Comparison of ENCODE assay signal across 8 cellular contexts in the genomic region with DNA sequence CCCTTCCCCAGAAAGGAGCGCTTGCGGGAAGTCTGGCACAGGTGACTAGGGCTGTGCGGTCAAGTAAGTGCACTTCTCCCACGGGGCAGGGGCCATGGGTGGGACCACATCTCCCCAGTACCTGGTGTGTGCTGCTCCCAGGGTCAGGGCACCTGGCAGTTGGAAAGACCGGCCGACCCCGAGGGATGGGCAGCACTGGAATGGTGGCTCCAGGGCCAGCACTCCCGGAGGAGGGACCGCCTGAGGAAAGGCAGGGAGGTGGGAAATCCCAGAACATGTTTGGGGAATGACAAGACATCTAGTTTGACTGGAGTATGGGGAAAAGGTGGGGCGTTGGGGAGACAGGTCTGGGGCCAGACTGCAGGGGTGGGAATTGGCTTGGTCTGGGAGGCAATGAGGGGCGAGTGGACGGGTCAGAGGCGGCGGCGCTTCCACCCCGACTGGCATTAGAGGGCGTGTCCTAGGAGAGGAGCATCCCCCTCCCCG. TPM values are rescaled to one million over a fixed set of nuclear protein-coding genes. Genes with fewer than 3 reads are reported as not detected.
DNase-seq lines count a peak whose midpoint lies in the region; ATAC-seq and TF ChIP-seq lines count a peak whose summit lies in the region.

No MANE protein-coding gene starts in this region.

- H3K27ac ChIP-seq in VCaP: peak overlapping the region; percentile 63; the same call in 1 of the 2 replicates
- peak overlapping the region; percentile 74 for H3K27ac ChIP-seq in left ventricle myocardium inferior (replicated peaks)
- peak overlapping the region in 1 of 4 donors; percentile 47 for H3K27ac ChIP-seq in gastrocnemius medialis

- H3K4me3 ChIP-seq in GM12875 (ENCODE audit: low read depth, low read length) (peak overlapping the region; percentile 68), left ventricle myocardium inferior (peak overlapping the region; percentile 92), gastrocnemius medialis (peak overlapping the region; percentile 57 to 79 (median 60))

- intact Hi-C loops in left ventricle myocardium inferior (cut with micrococcal nuclease): no loop called here
- intact Hi-C loops in gastrocnemius medialis (cut with DNase I; ENCODE audit: low total_unique reads): loop anchor here (2.0 kb wide), 2 partner anchors 31 to 33 kb away; no protein-coding TSS in a partner anchor

- in situ Hi-C loops in gastrocnemius medialis (cut with MboI; ENCODE audit: low sequenced_read_pairs in 4 of 4): no loop called here

- H3K4me1 ChIP-seq in left ventricle myocardium inferior (peaks cover 28% of the 10 kb centered on the region), gastrocnemius medialis (peaks cover 7 to 13% of the 10 kb centered on the region in 2 donors)

- DNase-seq in left ventricle myocardium inferior (no peak), gastrocnemius medialis (no peak), DMS153 treated with DMSO at 0.1 percent for 48 hours (lab: John Stamatoyannopoulos, UW; ENCODE audit: unreplicated experiment) (no peak), DMS79 (lab: John Stamatoyannopoulos, UW) (no peak)

- peaks cover 20% of the 10 kb centered on the region for H3K27me3 ChIP-seq in left ventricle myocardium inferior (ENCODE audit: low read depth)
- peaks cover 5 to 21% (median 17%) of the 10 kb centered on the region in 3 donors for H3K27me3 ChIP-seq in gastrocnemius medialis

- TF ChIP-seq POLR2A in gastrocnemius medialis (IDR thresholded peaks at IDR 0.05): no peak

- no peaks in the 10 kb centered on the region for H3K9me3 ChIP-seq in left ventricle myocardium inferior (replicated peaks)
- no peaks in the 10 kb centered on the region for H3K9me3 ChIP-seq in gastrocnemius medialis

- peak in 1 of 2 donors; percentile 7 for ATAC-seq in gastrocnemius medialis
- no peak for ATAC-seq in HG03039 (IDR thresholded peaks at IDR 0.05; ENCODE audit: unreplicated experiment)
- no peak for ATAC-seq in GM18909 (IDR thresholded peaks at IDR 0.05; ENCODE audit: poor library complexity, unreplicated experiment)

- TF ChIP-seq CTCF in GM12875 (IDR thresholded peaks at IDR 0.05; ENCODE audit: borderline replicate concordance, insufficient read depth, low read depth, low read length) (no peak), VCaP (conservative IDR thresholded peaks at IDR 0.05) (no peak), left ventricle myocardium inferior (IDR thresholded peaks at IDR 0.05; ENCODE audit: borderline replicate concordance) (no peak), gastrocnemius medialis (IDR thresholded peaks at IDR 0.05 in 4 of 5, conservative IDR thresholded peaks at IDR 0.05 in 1 of 5) (no peak)

- H3K36me3 ChIP-seq in left ventricle myocardium inferior (no peaks in the 10 kb centered on the region), gastrocnemius medialis (no peaks in the 10 kb centered on the region)

RNA-seq across cellular contexts. Expression of gene GLIPR2, which starts 0.7 kb away (rescaled TPM):
- total RNA-seq in left ventricle myocardium inferior (8.7 TPM), gastrocnemius medialis (1 to 10 TPM; 3.3 to 5.3 (median 3.9) TPM)

RNA-seq across cellular contexts. Expression of gene CCIN, which starts 33.4 kb away (rescaled TPM):
- total RNA-seq in left ventricle myocardium inferior: not detected
- not detected for total RNA-seq in gastrocnemius medialis

RNA-seq across cellular contexts. Expression of gene CLTA, which starts 54.9 kb away (rescaled TPM):
- total RNA-seq in left ventricle myocardium inferior: 60.4 TPM
- total RNA-seq in gastrocnemius medialis: 10 to 100 TPM; 48.4 to 86.7 (median 69.0) TPM
